20 cellular contexts compared by ENCODE assay signal in the genomic region with DNA sequence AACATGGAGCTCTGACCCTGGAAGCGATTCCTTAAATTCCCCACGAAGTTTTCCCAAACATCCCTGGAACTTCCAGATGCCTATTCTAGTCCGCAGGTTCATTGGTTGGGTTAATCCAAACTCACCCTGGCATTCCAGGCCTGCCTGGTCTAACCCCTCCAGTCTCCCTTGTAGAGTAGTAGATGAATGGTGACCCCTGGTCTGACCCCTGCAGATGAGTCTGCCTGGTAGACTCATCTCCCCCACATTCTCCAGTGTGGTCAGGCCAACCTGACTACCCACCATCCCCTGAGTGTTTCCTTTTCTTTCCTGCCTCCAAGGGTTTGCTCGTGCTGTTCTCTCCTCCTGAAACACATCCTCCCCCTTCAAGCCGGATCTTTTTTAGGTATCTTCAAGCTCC. TPM values are rescaled to one million over a fixed set of nuclear protein-coding genes. Genes with fewer than 3 reads are reported as not detected.
A peak's percentile ranks its signal among the peaks of the same experiment; 100 is the strongest.
DNase-seq lines count a peak whose midpoint lies in the region; ATAC-seq, FAIRE-seq and TF ChIP-seq lines count a peak whose summit lies in the region.
"Had no signal": no experiment of that assay in that cellular context is flagged by ENCODE, and none has a peak within 500 bp of the region (broad histone marks: within the 10 kb centered on the region; RNA-seq: fewer than 3 reads in every experiment).

No MANE protein-coding gene starts in this region.

- peaks cover 56% of the 10 kb centered on the region for H3K4me1 Mint-ChIP-seq in HFFc6 (ENCODE audit: low read depth)
- peaks cover 25 to 43% of the 10 kb centered on the region in 2 donors for H3K4me1 Mint-ChIP-seq in stimulated activated naive B cell treated with anti-CD40 and anti-IgM and Interleukin-4, amounts not matched to agents 10 μg/mL and 1 μg/mL and 100 μg/mL, for 72 hours
- H3K4me1 Mint-ChIP-seq in activated T-helper 2 cell treated with anti-CD3 and anti-CD28 coated beads, Interferon-gamma antibody, Interleukin-2, Interleukin-4, amounts not matched to agents 10 μg/mL and 5 μg/mL and 100 μg/mL, durations not matched to agents 14 hours and 24 hours and 36 hours (ENCODE audit: low read depth) = peaks cover 15% of the 10 kb centered on the region

- intact Hi-C loops in activated T-helper 2 cell treated with anti-CD3 and anti-CD28 coated beads, Interferon-gamma antibody, Interleukin-2, Interleukin-4, amounts not matched to agents 10 μg/mL and 5 μg/mL and 100 μg/mL, durations not matched to agents 14 hours and 24 hours and 36 hours (cut with micrococcal nuclease) = no loop called here

- H3K36me3 Mint-ChIP-seq in HFFc6 (ENCODE audit: low read depth) = peaks cover 9% of the 10 kb centered on the region; the same call in 1 of the 2 replicates
- no peaks in the 10 kb centered on the region for H3K36me3 Mint-ChIP-seq in stimulated activated naive B cell treated with anti-CD40 and anti-IgM and Interleukin-4, amounts not matched to agents 10 μg/mL and 1 μg/mL and 100 μg/mL, for 72 hours
- no peaks in the 10 kb centered on the region for H3K36me3 Mint-ChIP-seq in activated T-helper 2 cell treated with anti-CD3 and anti-CD28 coated beads, Interferon-gamma antibody, Interleukin-2, Interleukin-4, amounts not matched to agents 10 μg/mL and 5 μg/mL and 100 μg/mL, durations not matched to agents 14 hours and 24 hours and 36 hours (ENCODE audit: low read depth)
- H3K36me3 Mint-ChIP-seq: CD4-positive, CD25-positive, alpha-beta regulatory T cell had no signal

- ATAC-seq in stimulated activated naive B cell treated with anti-CD40 and anti-IgM and Interleukin-4, amounts not matched to agents 10 μg/mL and 1 μg/mL and 100 μg/mL, for 72 hours (replicated peaks) = no peak
- no peak for ATAC-seq in HG03025 (IDR thresholded peaks at IDR 0.05; ENCODE audit: low FRiP score, unreplicated experiment)
- ATAC-seq: Panc1 had no signal

- no peak for TF ChIP-seq CTCF in HFFc6 (IDR thresholded peaks at IDR 0.05)

- no peak overlapping the region for H3K4me3 Mint-ChIP-seq in HFFc6
- no peak overlapping the region for H3K4me3 Mint-ChIP-seq in stimulated activated naive B cell treated with anti-CD40 and anti-IgM and Interleukin-4, amounts not matched to agents 10 μg/mL and 1 μg/mL and 100 μg/mL, for 72 hours
- H3K4me3 Mint-ChIP-seq in activated T-helper 2 cell treated with anti-CD3 and anti-CD28 coated beads, Interferon-gamma antibody, Interleukin-2, Interleukin-4, amounts not matched to agents 10 μg/mL and 5 μg/mL and 100 μg/mL, durations not matched to agents 14 hours and 24 hours and 36 hours (ENCODE audit: low read depth) = no peak overlapping the region
- H3K4me3 Mint-ChIP-seq: B cell; CD4-positive, CD25-positive, alpha-beta regulatory T cell had no signal

- no peaks in the 10 kb centered on the region for H3K9me3 Mint-ChIP-seq in HFFc6
- peaks cover 0 to 5% of the 10 kb centered on the region in 2 donors for H3K9me3 Mint-ChIP-seq in stimulated activated naive B cell treated with anti-CD40 and anti-IgM and Interleukin-4, amounts not matched to agents 10 μg/mL and 1 μg/mL and 100 μg/mL, for 72 hours
- no peaks in the 10 kb centered on the region for H3K9me3 Mint-ChIP-seq in activated T-helper 2 cell treated with anti-CD3 and anti-CD28 coated beads, Interferon-gamma antibody, Interleukin-2, Interleukin-4, amounts not matched to agents 10 μg/mL and 5 μg/mL and 100 μg/mL, durations not matched to agents 14 hours and 24 hours and 36 hours

- H3K27me3 Mint-ChIP-seq in HFFc6 (ENCODE audit: insufficient read depth) = no peaks in the 10 kb centered on the region; the same call in 1 of the 2 replicates
- peaks cover 6 to 7% of the 10 kb centered on the region in 2 donors for H3K27me3 Mint-ChIP-seq in stimulated activated naive B cell treated with anti-CD40 and anti-IgM and Interleukin-4, amounts not matched to agents 10 μg/mL and 1 μg/mL and 100 μg/mL, for 72 hours
- H3K27me3 Mint-ChIP-seq in activated T-helper 2 cell treated with anti-CD3 and anti-CD28 coated beads, Interferon-gamma antibody, Interleukin-2, Interleukin-4, amounts not matched to agents 10 μg/mL and 5 μg/mL and 100 μg/mL, durations not matched to agents 14 hours and 24 hours and 36 hours (ENCODE audit: low read depth) = peaks cover 37% of the 10 kb centered on the region

- FAIRE-seq in RCC 7860 (lab: Jason Lieb, UNC) = peak; percentile 80
- FAIRE-seq in GM19239 (lab: Jason Lieb, UNC) = no peak

- H3K27ac Mint-ChIP-seq in HFFc6 = peak overlapping the region; percentile 45
- H3K27ac Mint-ChIP-seq in stimulated activated naive B cell treated with anti-CD40 and anti-IgM and Interleukin-4, amounts not matched to agents 10 μg/mL and 1 μg/mL and 100 μg/mL, for 72 hours = peak overlapping the region; percentile 54
- no peak overlapping the region for H3K27ac Mint-ChIP-seq in activated T-helper 2 cell treated with anti-CD3 and anti-CD28 coated beads, Interferon-gamma antibody, Interleukin-2, Interleukin-4, amounts not matched to agents 10 μg/mL and 5 μg/mL and 100 μg/mL, durations not matched to agents 14 hours and 24 hours and 36 hours
- H3K27ac Mint-ChIP-seq: B cell; CD4-positive, CD25-positive, alpha-beta regulatory T cell had no signal

- peak; percentile 15 for DNase-seq in HFFc6
- DNase-seq in RCC 7860 (ENCODE audit: low spot score) = peak; percentile 81
- peak; percentile 60 for DNase-seq in glomerular visceral epithelial cell (ENCODE audit: extremely low spot score)
- DNase-seq in stimulated activated naive B cell treated with anti-CD40 and anti-IgM and Interleukin-4, amounts not matched to agents 10 μg/mL and 1 μg/mL and 100 μg/mL, for 72 hours = no peak
- no peak for DNase-seq in GM19239 (ENCODE audit: insufficient read length, low spot score)
- no peak for DNase-seq in activated T-helper 2 cell treated with anti-CD3 and anti-CD28 coated beads, Interferon-gamma antibody, Interleukin-2, Interleukin-4, amounts not matched to agents 10 μg/mL and 5 μg/mL and 100 μg/mL, durations not matched to agents 14 hours and 24 hours and 36 hours (ENCODE audit: low spot score)
- DNase-seq: Caco-2; CD4-positive, CD25-positive, alpha-beta regulatory T cell; DMS153; MM.1S; NCI-H1105; NCI-H1694 treated with DMSO at 0.1 percent for 48 hours; NCI-H2107; NCI-H2227 treated with DMSO at 0.1 percent for 48 hours; NCI-H524 treated with DMSO at 0.1 percent for 48 hours; Right ventricle myocardium superior had no signal

RNA-seq across cellular contexts. Expression of a gene that starts 10.8 kb away (rescaled TPM):
- total RNA-seq in HFFc6 (2021; fragmentation: NEBNext Ultra II Directional; extraction: Animal tissue kit (Norgen Biotek cat#: 25700)) = 1 to 10 TPM; 4.9 to 8.4 (median 6.4) TPM
- total RNA-seq in activated T-helper 2 cell treated with anti-CD3 and anti-CD28 coated beads, Interferon-gamma antibody, Interleukin-2, Interleukin-4, amounts not matched to agents 10 μg/mL and 5 μg/mL and 100 μg/mL, durations not matched to agents 14 hours and 24 hours and 36 hours = 0.99 and 1.3 TPM in 2 replicates
- total RNA-seq: B cell, G401 had no signal

Comparison
In these comparisons a context has a peak if more than half of its experiments do, and no peak if none do; other contexts are left out.
1. DNase-seq: peak in HFFc6 (single experiment), RCC 7860 (single experiment) and glomerular visceral epithelial cell (single experiment); none in stimulated activated naive B cell treated with anti-CD40 and anti-IgM and Interleukin-4, amounts not matched to agents 10 μg/mL and 1 μg/mL and 100 μg/mL, for 72 hours (single experiment), GM19239 (single experiment) and activated T-helper 2 cell treated with anti-CD3 and anti-CD28 coated beads, Interferon-gamma antibody, Interleukin-2, Interleukin-4, amounts not matched to agents 10 μg/mL and 5 μg/mL and 100 μg/mL, durations not matched to agents 14 hours and 24 hours and 36 hours (single experiment).